ENCODE assay signal across 1 cellular context in genomic region chr5:69213513-69214215, GRCh38.
TF ChIP-seq lines count a peak whose summit lies in the region.

No MANE protein-coding gene starts in this region.

TF ChIP-seq in IMR-90, 13 proteins besides CTCF, POLR2A, EP300 and RAD21:
- TF ChIP-seq RFX5 (IDR thresholded peaks at IDR 0.05; ENCODE audit: low read depth, low read length) (no peak), FOS (IDR thresholded peaks at IDR 0.05; ENCODE audit: low read depth, low read length) (peak; percentile 77), MAZ (IDR thresholded peaks at IDR 0.05; ENCODE audit: borderline replicate concordance, low read depth, low read length) (no peak), MXI1 (IDR thresholded peaks at IDR 0.05; ENCODE audit: borderline replicate concordance, low read depth, low read length) (peak; percentile 44; the same call in 1 of the 2 replicates), CEBPB (IDR thresholded peaks at IDR 0.05; ENCODE audit: low read depth, low read length) (peak; percentile 65), RCOR1 (IDR thresholded peaks at IDR 0.05; ENCODE audit: insufficient replicate concordance, low read length) (no peak)
